Comparison of ENCODE assay signal across 8 cellular contexts in genomic region chr11:58576792-58577440, GRCh38. TPM values are rescaled to one million over a fixed set of nuclear protein-coding genes. Genes with fewer than 3 reads are reported as not detected.
A peak's percentile ranks its signal among the peaks of the same experiment; 100 is the strongest.
DNase-seq lines count a peak whose midpoint lies in the region; ATAC-seq and TF ChIP-seq lines count a peak whose summit lies in the region.

No MANE protein-coding gene starts in this region.

- peak overlapping the region; percentile 97 to 99 for H3K27ac ChIP-seq in liver (ENCODE audit: low read depth in 1 of 2, low read length in 2 of 2)
- peak overlapping the region; percentile 100 for H3K27ac ChIP-seq in thoracic aorta

- H3K36me3 ChIP-seq in liver (ENCODE audit: control insufficient read depth in 4 of 4, insufficient read depth in 3 of 4, low read depth in 1 of 4, low read length in 3 of 4) (no peaks in the 10 kb centered on the region), thoracic aorta (no peaks in the 10 kb centered on the region)

- peak overlapping the region; percentile 85 for H3K4me3 Mint-ChIP-seq in activated CD4-positive, alpha-beta T cell treated with anti-CD3 and anti-CD28 coated beads, Interleukin-2, amount 10 ng/mL, durations not matched to agents 7 days and 5 days
- peak overlapping the region; percentile 100 for H3K4me3 Mint-ChIP-seq in MCF 10A (ENCODE audit: unreplicated experiment)

- POLR2A ChIA-PET in activated CD4-positive, alpha-beta T cell treated with anti-CD3 and anti-CD28 coated beads, Interleukin-2, amount 10 ng/mL, durations not matched to agents 7 days and 5 days (lab: Charles Lee): no interaction called here
- POLR2A ChIA-PET in MCF 10A (lab: Yijun Ruan, JAX): interaction anchor here (0.6 to 6.4 kb wide), 19 partner anchors 8 to 1253 kb away, joined by 3 to 89 read pairs (median 4); partner anchors contain the start of gene SELENOH

- H3K4me3 ChIP-seq in liver (ENCODE audit: low read depth in 1 of 3, low read length in 3 of 3) (peak overlapping the region; percentile 86 to 94 (median 87)), thoracic aorta (peak overlapping the region; percentile 84)

- H3K9ac ChIP-seq in liver (ENCODE audit: low read depth in 1 of 2, low read length in 2 of 2): peak overlapping the region; percentile 95 to 99

- no TSS peak for BruUV-seq in MCF 10A (replicated peaks; lab: Mats Ljungman, UMichigan)

- H3K27me3 Mint-ChIP-seq in activated CD4-positive, alpha-beta T cell treated with anti-CD3 and anti-CD28 coated beads, Interleukin-2, amount 10 ng/mL, durations not matched to agents 7 days and 5 days: no peaks in the 10 kb centered on the region
- no peaks in the 10 kb centered on the region for H3K27me3 Mint-ChIP-seq in MCF 10A (ENCODE audit: insufficient read depth, unreplicated experiment)

- no peak for DNase-seq in activated CD4-positive, alpha-beta T cell treated with anti-CD3 and anti-CD28 coated beads, Interleukin-2, amount 10 ng/mL, durations not matched to agents 7 days and 5 days
- DNase-seq in activated CD4-positive, alpha-beta T cell treated with anti-CD3 and anti-CD28 coated beads for 4 hours: no peak
- peak; percentile 4 for DNase-seq in NCI-H146 treated with DMSO at 0.1 percent for 48 hours (lab: John Stamatoyannopoulos, UW; ENCODE audit: unreplicated experiment)
- peak; percentile 30 for DNase-seq in MCF 10A (ENCODE audit: unreplicated experiment)
- DNase-seq in thoracic aorta (ENCODE audit: low spot score): no peak

- intact Hi-C loops in MCF 10A (cut with micrococcal nuclease): loop anchor here (1.0 to 5.0 kb wide), 7 partner anchors 53 to 1040 kb away; partner anchors contain the start of genes FAM111A and OSBP

- TF ChIP-seq RAD21 in liver (IDR thresholded peaks at IDR 0.05): peak; percentile 72 to 77

- H3K4me1 ChIP-seq in liver (ENCODE audit: control insufficient read depth in 4 of 4, insufficient read depth in 4 of 4, low read length in 3 of 4) (peaks cover 3 to 43% (median 34%) of the 10 kb centered on the region in 4 donors), thoracic aorta (ENCODE audit: control insufficient read depth in 1 of 2, low read depth in 2 of 2) (peaks cover 56 to 71% of the 10 kb centered on the region in 2 donors)

- peak overlapping the region; percentile 99 for H3K27ac Mint-ChIP-seq in activated CD4-positive, alpha-beta T cell treated with anti-CD3 and anti-CD28 coated beads, Interleukin-2, amount 10 ng/mL, durations not matched to agents 7 days and 5 days
- peak overlapping the region; percentile 100 for H3K27ac Mint-ChIP-seq in MCF 10A (ENCODE audit: low read depth, unreplicated experiment)

- no peaks in the 10 kb centered on the region for H3K9me3 ChIP-seq in liver (ENCODE audit: control insufficient read depth in 4 of 4, low read length in 3 of 4)
- no peaks in the 10 kb centered on the region for H3K9me3 ChIP-seq in thoracic aorta

- peaks cover 35% of the 10 kb centered on the region for H3K36me3 Mint-ChIP-seq in activated CD4-positive, alpha-beta T cell treated with anti-CD3 and anti-CD28 coated beads, Interleukin-2, amount 10 ng/mL, durations not matched to agents 7 days and 5 days (ENCODE audit: low read depth)
- peaks cover 5% of the 10 kb centered on the region for H3K36me3 Mint-ChIP-seq in MCF 10A (ENCODE audit: insufficient read depth, unreplicated experiment)

- CTCF ChIA-PET in activated CD4-positive, alpha-beta T cell treated with anti-CD3 and anti-CD28 coated beads, Interleukin-2, amount 10 ng/mL, durations not matched to agents 7 days and 5 days (lab: Charles Lee): interaction anchor here (0.6 to 4.7 kb wide), 11 partner anchors 9 to 207 kb away, joined by 3 to 32 read pairs (median 3); no protein-coding TSS in a partner anchor
- CTCF ChIA-PET in MCF 10A (lab: Yijun Ruan, JAX): interaction anchor here (0.6 to 3.8 kb wide), 44 partner anchors 9 to 1858 kb away, joined by 3 to 41 read pairs (median 4); no protein-coding TSS in a partner anchor

- peak; percentile 32 for TF ChIP-seq CTCF in MCF 10A (IDR thresholded peaks at IDR 0.05; ENCODE audit: unreplicated experiment)
- TF ChIP-seq CTCF in liver (IDR thresholded peaks at IDR 0.05; ENCODE audit: low read depth, low read length, missing input control): peak; percentile 40
- no peak for TF ChIP-seq CTCF in thoracic aorta (IDR thresholded peaks at IDR 0.05)

- H3K27me3 ChIP-seq in liver (ENCODE audit: control insufficient read depth in 4 of 4, insufficient read depth in 4 of 4, low read length in 3 of 4): no peaks in the 10 kb centered on the region
- no peaks in the 10 kb centered on the region for H3K27me3 ChIP-seq in thoracic aorta (replicated peaks; ENCODE audit: insufficient read depth)

- ATAC-seq in thoracic aorta (ENCODE audit: insufficient number of reproducible peaks, low FRiP score, low read depth): no peak
- no peak for ATAC-seq in GM21381 (IDR thresholded peaks at IDR 0.05; ENCODE audit: unreplicated experiment)
- ATAC-seq in HG02571 (IDR thresholded peaks at IDR 0.05; ENCODE audit: unreplicated experiment): no peak

- peaks cover 44% of the 10 kb centered on the region for H3K4me1 Mint-ChIP-seq in activated CD4-positive, alpha-beta T cell treated with anti-CD3 and anti-CD28 coated beads, Interleukin-2, amount 10 ng/mL, durations not matched to agents 7 days and 5 days
- H3K4me1 Mint-ChIP-seq in MCF 10A (ENCODE audit: insufficient read depth, unreplicated experiment): peaks cover 30% of the 10 kb centered on the region

- 34% methylated on average over 7 of the region's 7 CpGs for WGBS in liver

- H3K9me3 Mint-ChIP-seq in activated CD4-positive, alpha-beta T cell treated with anti-CD3 and anti-CD28 coated beads, Interleukin-2, amount 10 ng/mL, durations not matched to agents 7 days and 5 days: no peaks in the 10 kb centered on the region
- H3K9me3 Mint-ChIP-seq in MCF 10A (ENCODE audit: unreplicated experiment): no peaks in the 10 kb centered on the region

TF ChIP-seq in liver, 16 proteins besides CTCF, POLR2A, EP300 and RAD21 (continues in another document):
- TF ChIP-seq NR2F2 (IDR thresholded peaks at IDR 0.05) (no peak), SP1 (IDR thresholded peaks at IDR 0.05) (no peak), JUND (IDR thresholded peaks at IDR 0.05) (no peak), REST (IDR thresholded peaks at IDR 0.05) (no peak), FOXA2 (IDR thresholded peaks at IDR 0.05) (no peak), GABPA (IDR thresholded peaks at IDR 0.05 in 1 of 2, conservative IDR thresholded peaks at IDR 0.05 in 1 of 2) (no peak), HNF4A (conservative IDR thresholded peaks at IDR 0.05) (no peak), RXRA (IDR thresholded peaks at IDR 0.05) (no peak), HNF4G (IDR thresholded peaks at IDR 0.05) (no peak), FOXA1 (IDR thresholded peaks at IDR 0.05) (no peak), TAF1 (conservative IDR thresholded peaks at IDR 0.05) (no peak), EGR1 (IDR thresholded peaks at IDR 0.05; ENCODE audit: low read depth in 2 of 2) (no peak), YY1 (IDR thresholded peaks at IDR 0.05) (no peak)
- TF ChIP-seq, protein P1, sequence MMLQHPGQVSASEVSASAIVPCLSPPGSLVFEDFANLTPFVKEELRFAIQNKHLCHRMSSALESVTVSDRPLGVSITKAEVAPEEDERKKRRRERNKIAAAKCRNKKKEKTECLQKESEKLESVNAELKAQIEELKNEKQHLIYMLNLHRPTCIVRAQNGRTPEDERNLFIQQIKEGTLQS (IDR thresholded peaks at IDR 0.05): no peak
- TF ChIP-seq, protein P2, sequence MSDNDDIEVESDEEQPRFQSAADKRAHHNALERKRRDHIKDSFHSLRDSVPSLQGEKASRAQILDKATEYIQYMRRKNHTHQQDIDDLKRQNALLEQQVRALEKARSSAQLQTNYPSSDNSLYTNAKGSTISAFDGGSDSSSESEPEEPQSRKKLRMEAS (IDR thresholded peaks at IDR 0.05): no peak

RNA-seq across cellular contexts. Expression of gene LPXN, which starts 1.3 kb away (rescaled TPM):
- total RNA-seq in activated CD4-positive, alpha-beta T cell treated with anti-CD3 and anti-CD28 coated beads, Interleukin-2, amount 10 ng/mL, durations not matched to agents 7 days and 5 days: 100 to 1,000 TPM; 148 to 208 TPM
- total RNA-seq in MCF 10A (2022) (7.6 and 7.8 TPM in 2 replicates), liver (1 to 10 TPM; 4.7 to 6.2 TPM), thoracic aorta (10 to 100 TPM; 14.8 to 17.1 TPM)
- 1 to 10 TPM; 3.7 to 4.7 TPM for polyA plus RNA-seq in liver

RNA-seq across cellular contexts. Expression of gene ZFP91, which starts 1.9 kb away (rescaled TPM):
- total RNA-seq in activated CD4-positive, alpha-beta T cell treated with anti-CD3 and anti-CD28 coated beads, Interleukin-2, amount 10 ng/mL, durations not matched to agents 7 days and 5 days: 10 to 100 TPM; 48.8 to 60.9 TPM
- total RNA-seq in MCF 10A (2022): 72.9 and 86.2 TPM in 2 replicates
- total RNA-seq in liver: 10 to 100 TPM; 25.5 to 27.8 TPM
- polyA plus RNA-seq in liver: 10 to 100 TPM in 1 of 2 donors, 1 to 10 TPM in 1; 8.9 to 14.4 TPM
- total RNA-seq in thoracic aorta: 10 to 100 TPM; 45.8 to 58.8 TPM

RNA-seq across cellular contexts. Expression of gene CNTF, which starts 45.5 kb away (rescaled TPM):
- total RNA-seq in activated CD4-positive, alpha-beta T cell treated with anti-CD3 and anti-CD28 coated beads, Interleukin-2, amount 10 ng/mL, durations not matched to agents 7 days and 5 days: 1 to 10 TPM; 2.9 to 3.7 TPM
- total RNA-seq in MCF 10A (2022) (2.4 and 2.9 TPM in 2 replicates), liver (1 to 10 TPM; 1.1 to 3.8 TPM), thoracic aorta (1 to 10 TPM; 4.7 to 5.3 TPM)
- under 1 TPM; 0.18 to 0.25 TPM for polyA plus RNA-seq in liver

Comparison
In these comparisons a context has a peak if more than half of its experiments do, and no peak if none do; other contexts are left out.
1. DNase-seq: peak in NCI-H146 treated with DMSO at 0.1 percent for 48 hours (single experiment) and MCF 10A (single experiment); none in activated CD4-positive, alpha-beta T cell treated with anti-CD3 and anti-CD28 coated beads, Interleukin-2, amount 10 ng/mL, durations not matched to agents 7 days and 5 days (single experiment), activated CD4-positive, alpha-beta T cell treated with anti-CD3 and anti-CD28 coated beads for 4 hours (0 of 2) and thoracic aorta (single experiment).
2. RNA of gene LPXN, which starts 1.3 kb away (total RNA-seq): 148 to 208 TPM in activated CD4-positive, alpha-beta T cell treated with anti-CD3 and anti-CD28 coated beads, Interleukin-2, amount 10 ng/mL, durations not matched to agents 7 days and 5 days; 14.8 to 17.1 TPM in thoracic aorta, 7.6 to 7.8 TPM in MCF 10A and 4.7 to 6.2 TPM in liver; every median in the first group is over 4 times any median in the second.